Comparison of ENCODE assay signal across 11 cellular contexts in genomic region chr17:57869599-57870282, GRCh38. TPM values are rescaled to one million over a fixed set of nuclear protein-coding genes. Genes with fewer than 3 reads are reported as not detected.
DNase-seq lines count a peak whose midpoint lies in the region; ATAC-seq, FAIRE-seq and TF ChIP-seq lines count a peak whose summit lies in the region.
"Had no signal": no experiment of that assay in that cellular context is flagged by ENCODE, and none has a peak within 500 bp of the region (broad histone marks: within the 10 kb centered on the region; RNA-seq: fewer than 3 reads in every experiment).

No MANE protein-coding gene starts in this region.

- H3K27ac ChIP-seq in kidney (ENCODE audit: low read depth in 2 of 2, low read length in 2 of 2) (no peak overlapping the region), heart left ventricle (peak overlapping the region in 1 of 12 donors; percentile 89)

- TF ChIP-seq POLR2A in heart left ventricle (IDR thresholded peaks at IDR 0.05) = no peak

- 93 to 99% (median 97%) methylated on average over 9 to 10 of the region's 10 CpGs for WGBS in heart left ventricle, 4 donors

- peak; percentile 92 for DNase-seq in A172 (ENCODE audit: low spot score)
- DNase-seq in HFF-Myc (ENCODE audit: extremely low read depth, low read depth) = peak; percentile 85
- DNase-seq in astrocyte of the hippocampus (ENCODE audit: low read depth, low spot score) = peak; percentile 63
- DNase-seq in kidney = peak; percentile 26
- DNase-seq in activated gamma-delta T cell (lab: John Stamatoyannopoulos, UW) = no peak
- DNase-seq in heart left ventricle = no peak
- DNase-seq: activated T-cell treated with anti-CD3 and anti-CD28 coated beads, Interleukin-2, amount 50 U/mL, for 4 hours; BE2C; NCI-H1417 had no signal

- H3K36me3 ChIP-seq in kidney (ENCODE audit: control insufficient read depth in 1 of 2, insufficient read depth in 2 of 2, low read length in 2 of 2) (peaks cover 10 to 23% of the 10 kb centered on the region in 2 donors), heart left ventricle (peaks cover 0 to 72% (median 62%) of the 10 kb centered on the region in 9 donors)
- H3K36me3 ChIP-seq: BE2C had no signal

- no peaks in the 10 kb centered on the region for H3K9me3 ChIP-seq in kidney (ENCODE audit: control insufficient read depth in 1 of 2, low read length in 2 of 2)
- no peaks in the 10 kb centered on the region for H3K9me3 ChIP-seq in heart left ventricle
- H3K9me3 ChIP-seq: BE2C had no signal

- intact Hi-C loops in kidney (cut with DNase I) (no loop called here), heart left ventricle (cut with DNase I) (no loop called here)

- H3K9ac ChIP-seq in kidney (ENCODE audit: low read length in 2 of 2) = no peak overlapping the region

- H3K27me3 ChIP-seq in heart left ventricle = no peaks in the 10 kb centered on the region
- H3K27me3 ChIP-seq: BE2C had no signal

- no peak for TF ChIP-seq CTCF in HFF-Myc (IDR thresholded peaks at IDR 0.05; ENCODE audit: low read depth, low read length, missing control alignments)
- TF ChIP-seq CTCF in kidney (IDR thresholded peaks at IDR 0.05; ENCODE audit: borderline replicate concordance, extremely low read depth, insufficient read depth) = no peak
- no peak for TF ChIP-seq CTCF in heart left ventricle (IDR thresholded peaks at IDR 0.05)

- H3K4me3 ChIP-seq in HFF-Myc (replicated peaks; ENCODE audit: low read depth, low read length) = no peak overlapping the region
- no peak overlapping the region for H3K4me3 ChIP-seq in kidney (ENCODE audit: low read length in 2 of 2)
- no peak overlapping the region for H3K4me3 ChIP-seq in heart left ventricle

- ATAC-seq in heart left ventricle (no peak), GM19452 (IDR thresholded peaks at IDR 0.05; ENCODE audit: unreplicated experiment) (no peak), GM18909 (IDR thresholded peaks at IDR 0.05; ENCODE audit: poor library complexity, unreplicated experiment) (no peak)
- ATAC-seq: activated T-cell treated with anti-CD3 and anti-CD28 coated beads, Interleukin-2, amount 50 U/mL, for 4 hours had no signal

- no peak for FAIRE-seq in kidney (lab: Jason Lieb, UNC)

- peaks cover 12 to 23% of the 10 kb centered on the region in 2 donors for H3K4me1 ChIP-seq in kidney (ENCODE audit: control insufficient read depth in 1 of 2, insufficient read depth in 1 of 2, low read depth in 1 of 2, low read length in 2 of 2)
- peaks cover 6 to 64% (median 46%) of the 10 kb centered on the region in 12 donors for H3K4me1 ChIP-seq in heart left ventricle

RNA-seq across cellular contexts. Expression of gene MRPS23, which starts 19.9 kb away (rescaled TPM):
- 67.2 and 83.7 TPM in 2 replicates for total RNA-seq in A172 (2014; rRNA removed; shearing (Covaris generic))
- 40.2 TPM for total RNA-seq in kidney
- polyA plus RNA-seq in kidney (ENCODE audit: insufficient read depth, low read depth, low replicate concordance) = 75.3 TPM
- total RNA-seq in heart left ventricle = 10 to 100 TPM; 44.6 to 99.3 (median 71.8) TPM
- 100 to 1,000 TPM in 1 of 2 donors, 10 to 100 TPM in 1; 23.9 to 207 TPM for polyA plus RNA-seq in heart left ventricle

Comparison
In these comparisons a context has a peak if more than half of its experiments do, and no peak if none do; other contexts are left out.
1. DNase-seq: peak in A172 (single experiment), HFF-Myc (single experiment), astrocyte of the hippocampus (single experiment) and kidney (single experiment); none in activated gamma-delta T cell (single experiment) and heart left ventricle (0 of 5).